In genomic region chr19:53365899-53366493, GRCh38 we compare ENCODE assay signal across 9 cellular contexts. TPM values are rescaled to one million over a fixed set of nuclear protein-coding genes. Genes with fewer than 3 reads are reported as not detected.
DNase-seq lines count a peak whose midpoint lies in the region; ATAC-seq, FAIRE-seq and TF ChIP-seq lines count a peak whose summit lies in the region.
"Had no signal": no experiment of that assay in that cellular context is flagged by ENCODE, and none has a peak within 500 bp of the region (broad histone marks: within the 10 kb centered on the region; RNA-seq: fewer than 3 reads in every experiment).

No MANE protein-coding gene starts in this region.

- H3K4me3 ChIP-seq in Peyer's patch (peak overlapping the region; percentile 57 to 81 (median 76)), left lung (peak overlapping the region; percentile 53 to 54)

- H3K4me1 Mint-ChIP-seq in brain: peaks cover 42% of the 10 kb centered on the region

- no peaks in the 10 kb centered on the region for H3K9me3 ChIP-seq in Peyer's patch
- peaks cover 0 to 4% of the 10 kb centered on the region in 2 donors for H3K9me3 ChIP-seq in left lung

- H3K36me3 ChIP-seq in Peyer's patch: no peaks in the 10 kb centered on the region
- no peaks in the 10 kb centered on the region for H3K36me3 ChIP-seq in left lung

- peak overlapping the region; percentile 39 to 95 (median 92) for H3K27ac Mint-ChIP-seq in brain

- H3K4me3 Mint-ChIP-seq in brain: peak overlapping the region; percentile 85 to 99 (median 95)

- no peak for FAIRE-seq in urothelium cell line (lab: Jason Lieb, UNC)
- FAIRE-seq: G401.6 had no signal

- ATAC-seq in HG02852 (IDR thresholded peaks at IDR 0.05; ENCODE audit: unreplicated experiment): peak; percentile 43
- peak; percentile 67 for ATAC-seq in left lung

- peak; percentile 82 for DNase-seq in NCI-H2227 (lab: John Stamatoyannopoulos, UW; ENCODE audit: unreplicated experiment)
- no peak for DNase-seq in NCI-H2227 treated with DMSO at 0.1 percent for 48 hours (lab: John Stamatoyannopoulos, UW)
- peak in 1 of 3 donors; percentile 23 for DNase-seq in Peyer's patch
- peak in 1 of 2 donors; percentile 84 for DNase-seq in left lung
- peak; percentile 14 to 17 for DNase-seq in stimulated activated CD8-positive, alpha-beta memory T cell treated with anti-CD3 and anti-CD28 coated beads, Interleukin-2, amount 100 ng/mL, for 48 hours (ENCODE audit: low read depth in 2 of 2)
- no peak for DNase-seq in urothelium cell line (ENCODE audit: low spot score)

- H3K4me1 ChIP-seq in Peyer's patch (no peaks in the 10 kb centered on the region), left lung (peaks cover 0 to 7% of the 10 kb centered on the region in 2 donors)

- intact Hi-C loops in left lung (cut with DNase I): no loop called here

- no peak for TF ChIP-seq POLR2A in Peyer's patch (IDR thresholded peaks at IDR 0.05)

- no peaks in the 10 kb centered on the region for H3K36me3 Mint-ChIP-seq in brain

- TF ChIP-seq CTCF in Peyer's patch (IDR thresholded peaks at IDR 0.05): no peak
- TF ChIP-seq CTCF in brain (conservative IDR thresholded peaks at IDR 0.05): no peak
- no peak for TF ChIP-seq CTCF in left lung (IDR thresholded peaks at IDR 0.05)

- peak overlapping the region; percentile 65 to 82 (median 70) for H3K27ac ChIP-seq in Peyer's patch
- peak overlapping the region; percentile 41 to 47 for H3K27ac ChIP-seq in left lung

- H3K27me3 Mint-ChIP-seq in brain: peaks cover 6% of the 10 kb centered on the region

- H3K27me3 ChIP-seq in Peyer's patch (no peaks in the 10 kb centered on the region), left lung (no peaks in the 10 kb centered on the region)

- peaks cover 0 to 2% (median 0%) of the 10 kb centered on the region in 5 experiments for H3K9me3 Mint-ChIP-seq in brain

RNA-seq across cellular contexts. Expression of gene ZNF525, which starts 0.5 kb away (rescaled TPM):
- total RNA-seq in Peyer's patch (10 to 100 TPM in 2 of 4 donors, 1 to 10 TPM in 2; 6.0 to 13.2 (median 10.3) TPM), left lung (10 to 100 TPM; 11.7 to 12.3 TPM)
- polyA plus RNA-seq in brain (ENCODE audit: insufficient read depth, low read depth, low replicate concordance): 1.1 TPM

RNA-seq across cellular contexts. Expression of gene ZNF765, which starts 29.0 kb away (rescaled TPM):
- 10 to 100 TPM in 2 of 4 donors, 1 to 10 TPM in 2; 7.5 to 17.1 (median 12.0) TPM for total RNA-seq in Peyer's patch
- 3.2 TPM for polyA plus RNA-seq in brain (ENCODE audit: insufficient read depth, low read depth, low replicate concordance)
- total RNA-seq in left lung: 10 to 100 TPM; 10.3 to 10.4 TPM

RNA-seq across cellular contexts. Expression of gene ZNF845, which starts 32.4 kb away (rescaled TPM):
- total RNA-seq in Peyer's patch (1 to 10 TPM; 6.6 to 7.4 (median 6.9) TPM), left lung (1 to 10 TPM; 7.0 to 7.4 TPM)
- 0.73 TPM for polyA plus RNA-seq in brain (ENCODE audit: insufficient read depth, low read depth, low replicate concordance)

Comparison
In these comparisons a context has a peak if more than half of its experiments do, and no peak if none do; other contexts are left out.
1. DNase-seq: peak in NCI-H2227 (single experiment) and stimulated activated CD8-positive, alpha-beta memory T cell treated with anti-CD3 and anti-CD28 coated beads, Interleukin-2, amount 100 ng/mL, for 48 hours (2 of 2); none in NCI-H2227 treated with DMSO at 0.1 percent for 48 hours (single experiment) and urothelium cell line (single experiment).